Comparison of ENCODE assay signal across 8 cellular contexts in the genomic region with DNA sequence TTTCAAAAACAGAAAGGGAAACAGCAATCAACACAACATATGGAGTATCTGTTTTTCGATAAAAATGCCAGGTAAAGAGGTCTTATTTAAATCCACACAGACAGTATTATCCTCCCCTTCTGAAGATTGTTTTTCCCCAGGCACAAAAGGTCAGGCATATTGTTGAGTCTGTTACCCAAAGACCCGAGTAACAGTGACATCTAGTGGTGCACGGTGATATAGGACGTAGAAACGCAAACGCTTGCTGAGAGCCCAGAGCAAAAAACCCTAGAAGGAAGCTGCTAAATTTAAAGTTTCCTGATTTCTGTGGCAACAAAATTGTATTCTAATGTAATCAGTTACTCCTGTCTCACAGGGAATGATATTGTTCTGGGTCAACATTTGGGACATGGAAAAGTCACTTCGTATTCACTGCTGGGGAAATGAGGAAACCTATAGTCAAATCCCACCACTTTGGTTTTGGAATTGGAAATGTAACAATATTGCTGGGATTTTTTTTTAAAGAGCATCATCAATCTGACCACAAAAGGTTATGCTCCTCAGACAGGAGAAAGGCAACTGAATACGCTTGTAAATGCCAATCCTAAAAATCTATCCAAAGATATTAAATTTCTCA.
DNase-seq lines count a peak whose midpoint lies in the region; ATAC-seq and TF ChIP-seq lines count a peak whose summit lies in the region.

No MANE protein-coding gene starts in this region.

- H3K36me3 ChIP-seq in CD4-positive, alpha-beta memory T cell (ENCODE audit: insufficient read depth, low read length), result no peaks in the 10 kb centered on the region
- no peaks in the 10 kb centered on the region for H3K36me3 ChIP-seq in lower lobe of right lung

- no peaks in the 10 kb centered on the region for H3K9me3 Mint-ChIP-seq in CD4-positive, alpha-beta memory T cell

- intact Hi-C loops in CD4-positive, alpha-beta memory T cell (cut with micrococcal nuclease), result loop anchor here (5.0 kb wide), 2 partner anchors 1377 to 1547 kb away; no protein-coding TSS in a partner anchor
- intact Hi-C loops in dorsolateral prefrontal cortex (cut with DNase I) (no loop called here), lower lobe of right lung (cut with DNase I) (no loop called here)

- peak; percentile 43 to 47 (median 44) for DNase-seq in CD4-positive, alpha-beta memory T cell
- DNase-seq in NCI-H345 treated with DMSO at 0.1 percent for 48 hours (lab: John Stamatoyannopoulos, UW; ENCODE audit: unreplicated experiment) (peak; percentile 27), dorsolateral prefrontal cortex (peak; percentile 22 to 86 (median 66)), lower lobe of right lung (no peak)
- peak; percentile 22 to 61 for DNase-seq in activated CD4-positive, alpha-beta T cell treated with anti-CD3 and anti-CD28 coated beads for 4 hours
- DNase-seq in stimulated activated CD8-positive, alpha-beta memory T cell treated with anti-CD3 and anti-CD28 coated beads, Interleukin-2, amount 100 ng/mL, for 48 hours (ENCODE audit: low read depth in 2 of 2), result peak; percentile 23 to 28

- TF ChIP-seq CTCF in dorsolateral prefrontal cortex (IDR thresholded peaks at IDR 0.05 in 54 of 56, conservative IDR thresholded peaks at IDR 0.05 in 2 of 56; ENCODE audit: low read depth in 1 of 56, partially characterized antibody in 56 of 56) (peak; percentile 74 to 95 (median 87)), lower lobe of right lung (IDR thresholded peaks at IDR 0.05) (peak; percentile 80)

- ATAC-seq in GM19372 (IDR thresholded peaks at IDR 0.05; ENCODE audit: low read depth, unreplicated experiment) (peak; percentile 83), HG03439 (IDR thresholded peaks at IDR 0.05; ENCODE audit: unreplicated experiment) (peak; percentile 91), lower lobe of right lung (peak; percentile 80 to 83)

- H3K4me1 ChIP-seq in CD4-positive, alpha-beta memory T cell (ENCODE audit: insufficient read depth, low read length), result peaks cover 3% of the 10 kb centered on the region
- H3K4me1 ChIP-seq in lower lobe of right lung, result peaks cover 19% of the 10 kb centered on the region

- H3K27me3 ChIP-seq in CD4-positive, alpha-beta memory T cell (ENCODE audit: insufficient read depth, low read length), result no peaks in the 10 kb centered on the region
- H3K27me3 ChIP-seq in dorsolateral prefrontal cortex, result no peaks in the 10 kb centered on the region
- no peaks in the 10 kb centered on the region for H3K27me3 ChIP-seq in lower lobe of right lung (ENCODE audit: low read depth)

- H3K4me3 Mint-ChIP-seq in CD4-positive, alpha-beta memory T cell, result peak overlapping the region in 2 of 8 donors; percentile 7 to 61

- H3K4me1 Mint-ChIP-seq in CD4-positive, alpha-beta memory T cell, result peaks cover 6 to 11% (median 8%) of the 10 kb centered on the region in 4 donors

- H3K27ac Mint-ChIP-seq in CD4-positive, alpha-beta memory T cell, result no peak overlapping the region

- no peak overlapping the region for H3K27ac ChIP-seq in CD4-positive, alpha-beta memory T cell (ENCODE audit: low read depth, low read length)
- H3K27ac ChIP-seq in dorsolateral prefrontal cortex (peak overlapping the region in 57 of 59 donors; percentile 6 to 91 (median 72)), lower lobe of right lung (no peak overlapping the region)

- no peaks in the 10 kb centered on the region for H3K9me3 ChIP-seq in CD4-positive, alpha-beta memory T cell (ENCODE audit: control insufficient read depth in 1 of 2, low read length in 2 of 2)
- H3K9me3 ChIP-seq in lower lobe of right lung, result no peaks in the 10 kb centered on the region

- CTCF ChIA-PET in CD4-positive, alpha-beta memory T cell (lab: Charles Lee; ENCODE audit: partially characterized antibody), result interaction anchor here (0.6 to 2.0 kb wide), 9 partner anchors 9 to 1410 kb away, joined by 3 to 7 read pairs (median 3); no protein-coding TSS in a partner anchor

- H3K4me3 ChIP-seq in CD4-positive, alpha-beta memory T cell (ENCODE audit: low read length in 2 of 2), result no peak overlapping the region
- H3K4me3 ChIP-seq in dorsolateral prefrontal cortex (peak overlapping the region in 26 of 59 donors; percentile 2 to 49 (median 24)), lower lobe of right lung (no peak overlapping the region)

- no peaks in the 10 kb centered on the region for H3K36me3 Mint-ChIP-seq in CD4-positive, alpha-beta memory T cell

- H3K27me3 Mint-ChIP-seq in CD4-positive, alpha-beta memory T cell, result no peaks in the 10 kb centered on the region

- POLR2A ChIA-PET in CD4-positive, alpha-beta memory T cell (lab: Charles Lee; ENCODE audit: partially characterized antibody), result no interaction called here

Comparison
In these comparisons a context has a peak if more than half of its experiments do, and no peak if none do; other contexts are left out.
1. H3K27ac ChIP-seq: peak in dorsolateral prefrontal cortex (57 of 59); none in CD4-positive, alpha-beta memory T cell (single experiment) and lower lobe of right lung (single experiment).
2. Peak in every context shown above with its lines, with median percentiles within 50 percentile points of each other: ATAC-seq.